ENCODE assay signal across 8 cellular contexts in the genomic region with DNA sequence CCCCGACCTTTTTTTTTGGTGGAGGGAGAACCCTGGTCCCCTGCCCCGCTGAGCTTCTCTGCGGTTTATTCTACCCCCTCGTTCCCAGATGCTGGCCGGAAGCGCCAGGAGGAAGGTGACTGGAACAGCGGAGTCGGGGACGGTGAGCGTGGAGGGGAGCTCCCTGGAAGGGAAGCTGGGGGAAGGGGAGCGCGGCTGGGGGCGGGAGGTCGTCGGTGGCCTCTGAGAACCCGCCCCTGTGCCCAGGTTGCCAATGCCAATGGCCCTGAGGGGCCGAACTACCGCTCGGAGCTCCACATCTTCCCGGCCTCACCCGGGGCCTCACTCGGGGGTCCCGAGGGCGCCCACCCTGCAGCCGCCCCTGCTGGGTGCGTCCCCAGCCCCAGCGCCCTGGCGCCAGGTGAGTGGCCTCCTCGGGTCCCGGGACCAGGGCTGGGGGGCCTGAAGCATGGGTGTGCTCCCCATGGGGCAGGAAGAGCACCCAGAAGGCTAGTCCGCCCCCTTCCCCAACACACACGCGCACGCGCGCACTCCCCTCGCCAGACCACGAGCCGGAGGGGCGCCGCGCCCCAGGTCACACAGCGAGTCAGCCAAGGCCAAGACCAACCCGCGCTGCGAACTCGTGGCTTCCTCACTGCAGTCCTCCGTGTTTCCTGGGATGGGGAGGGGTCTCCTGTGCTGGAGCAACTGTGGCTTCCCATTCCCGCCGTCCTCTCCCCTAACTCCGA. TPM values are rescaled to one million over a fixed set of nuclear protein-coding genes. Genes with fewer than 3 reads are reported as not detected.
DNase-seq lines count a peak whose midpoint lies in the region; ATAC-seq, FAIRE-seq and TF ChIP-seq lines count a peak whose summit lies in the region.

No MANE protein-coding gene starts in this region.

- peak overlapping the region; percentile 77 for H3K4me2 ChIP-seq in GM12878 (ENCODE audit: control insufficient read depth, insufficient read depth)

- H3K27me3 ChIP-seq in GM12878 (replicated peaks in 1 of 2; ENCODE audit: control insufficient read depth in 2 of 2, insufficient read depth in 2 of 2, low read length in 1 of 2) (peaks cover 2 to 19% of the 10 kb centered on the region in 2 experiments; a peak in 2 of 4 replicates), thyroid gland (peaks cover 11% of the 10 kb centered on the region)

- ATAC-seq in GM12878 (peak; percentile 47), HG03457 (IDR thresholded peaks at IDR 0.05; ENCODE audit: unreplicated experiment) (no peak), HG03097 (IDR thresholded peaks at IDR 0.05; ENCODE audit: low FRiP score, unreplicated experiment) (no peak)

- TF ChIP-seq CTCF in GM12878 (IDR thresholded peaks at IDR 0.05 in 2 of 3, conservative IDR thresholded peaks at IDR 0.05 in 1 of 3; ENCODE audit: control insufficient read depth in 2 of 3, extremely low read depth in 1 of 3, insufficient read depth in 1 of 3, low read depth in 3 of 3, low read length in 3 of 3) (no peak), lower leg skin (IDR thresholded peaks at IDR 0.05) (no peak), thyroid gland (IDR thresholded peaks at IDR 0.05) (no peak)

- H3K4me3 ChIP-seq in GM12878: peak overlapping the region; percentile 50; the same call in 1 of the 2 replicates
- H3K4me3 ChIP-seq in lower leg skin (ENCODE audit: low read depth, poor library complexity, severe bottlenecking): peak overlapping the region; percentile 30
- peak overlapping the region in 2 of 3 donors; percentile 15 to 28 for H3K4me3 ChIP-seq in thyroid gland (replicated peaks in 1 of 3)

- POLR2A ChIA-PET in GM12878 (lab: Charles Lee): no interaction called here

- no peak for FAIRE-seq in GM12878 (lab: Jason Lieb, UNC)

- TF ChIP-seq POLR2A in GM12878 (IDR thresholded peaks at IDR 0.05; ENCODE audit: low read depth, low read length) (no peak), lower leg skin (IDR thresholded peaks at IDR 0.05) (no peak), thyroid gland (IDR thresholded peaks at IDR 0.05) (no peak)

- TF ChIP-seq EP300 in GM12878 (IDR thresholded peaks at IDR 0.05; ENCODE audit: borderline replicate concordance in 1 of 2, control insufficient read depth in 1 of 2, low read depth in 2 of 2, low read length in 2 of 2): no peak

- H4K20me1 ChIP-seq in GM12878 (ENCODE audit: control insufficient read depth, insufficient read depth): no peaks in the 10 kb centered on the region

- RAD21 ChIA-PET in GM12878 (lab: Charles Lee; ENCODE audit: unreplicated experiment): no interaction called here

- no peak for TF ChIP-seq RAD21 in GM12878 (IDR thresholded peaks at IDR 0.05; ENCODE audit: insufficient read depth, low read depth, low read length)

- BruUV-seq in GM12878 (replicated peaks; lab: Mats Ljungman, UMichigan): no TSS peak

- H3K36me3 ChIP-seq in GM12878 (ENCODE audit: control insufficient read depth in 2 of 2, insufficient read depth in 2 of 2, low read length in 1 of 2) (no peaks in the 10 kb centered on the region), thyroid gland (no peaks in the 10 kb centered on the region)

- H3K27ac ChIP-seq in GM12878 (ENCODE audit: control insufficient read depth, insufficient read depth) (no peak overlapping the region), thyroid gland (peak overlapping the region in 2 of 3 donors; percentile 19 to 43)

- 5% methylated on average over 32 of the region's 51 CpGs for WGBS in GM12878 (ENCODE audit: insufficient coverage, insufficient replicate concordance, low lambda C conversion rate, missing lambda C conversion rate)
- WGBS in lower leg skin, 2 donors: 5 to 9% methylated on average over 28 to 36 of the region's 51 CpGs
- 2 to 6% methylated on average over 16 to 36 of the region's 51 CpGs for WGBS in thyroid gland, 2 donors

- no peaks in the 10 kb centered on the region for H3K4me1 ChIP-seq in GM12878 (ENCODE audit: control insufficient read depth, insufficient read depth, low read length)
- H3K4me1 ChIP-seq in thyroid gland: peaks cover 11 to 19% of the 10 kb centered on the region in 2 donors

- DNase-seq in activated gamma-delta T cell treated with Interleukin-2 at 50 U/mL for 16 hours: peak; percentile 12
- DNase-seq in activated gamma-delta T cell (lab: John Stamatoyannopoulos, UW): no peak
- DNase-seq in GM12878 (ENCODE audit: low read depth, low spot score): no peak
- peak in 1 of 2 donors; percentile 86 for DNase-seq in lower leg skin (ENCODE audit: low spot score in 2 of 2)
- no peak for DNase-seq in thyroid gland
- no peak for DNase-seq in inferior parietal cortex (ENCODE audit: extremely low spot score)

- SMC1A ChIA-PET in GM12878 (lab: Charles Lee; ENCODE audit: uncharacterized antibody, unreplicated experiment): no interaction called here

- H2AFZ ChIP-seq in GM12878 (ENCODE audit: control insufficient read depth, low read depth, low read length): peak overlapping the region; percentile 71

- no peaks in the 10 kb centered on the region for H3K9me3 ChIP-seq in GM12878 (replicated peaks; ENCODE audit: control insufficient read depth, insufficient read depth, low read length)
- no peaks in the 10 kb centered on the region for H3K9me3 ChIP-seq in thyroid gland

- CTCF ChIA-PET in GM12878 (lab: Yijun Ruan, JAX): no interaction called here

- in situ Hi-C loops in GM12878 (cut with MboI): no loop called here

- H3K79me2 ChIP-seq in GM12878 (ENCODE audit: control insufficient read depth, insufficient read depth, low read length): no peaks in the 10 kb centered on the region

- H3K9ac ChIP-seq in GM12878 (ENCODE audit: control insufficient read depth, insufficient read depth, low read length): no peak overlapping the region; the same call in 1 of the 2 replicates

- intact Hi-C loops in GM12878 (cut with micrococcal nuclease; ENCODE audit: unreplicated experiment): no loop called here
- intact Hi-C loops in lower leg skin (cut with DNase I; ENCODE audit: low total_unique reads): no loop called here
- intact Hi-C loops in thyroid gland (cut with DNase I): no loop called here

RNA-seq across cellular contexts. Expression of a gene that starts 10.6 kb away (rescaled TPM):
- not detected in 2 replicates for total RNA-seq in GM12878 (2013; cell fraction: nucleolus; rRNA removed)
- total RNA-seq in GM12878 (2014; rRNA removed): 1.1 TPM in 1 of 2 replicates, not detected in the other
- total RNA-seq in GM12878 (2014; rRNA removed; fragmentation: Illumina TruSeq; extraction: Trizol): 0.04 TPM in 1 of 2 replicates, not detected in the other
- total RNA-seq in GM12878 (2021): 0.18 TPM in 1 of 2 replicates, not detected in the other
- not detected for polyA plus RNA-seq in GM12878 (2011; ENCODE audit: low read depth)
- polyA plus RNA-seq in GM12878 (2011; rRNA removed): not detected in 2 replicates
- not detected in 2 replicates for polyA plus RNA-seq in GM12878 (2011; cell fraction: cytosol; rRNA removed)
- 0.03 TPM in 1 of 2 replicates, not detected in the other for polyA plus RNA-seq in GM12878 (2011; cell fraction: nucleus; rRNA removed)
- polyA plus RNA-seq in GM12878 (2012): 0.11 and 0.18 TPM in 2 replicates
- 0.09 and 0.10 TPM in 2 replicates for polyA plus RNA-seq in GM12878 (2014; fragmentation: Illumina TruSeq; extraction: Trizol)
- not detected for polyA plus RNA-seq in GM12878 (2014; fragmentation: Nextera tagmentation; extraction: Ambion mirVana)
- polyA plus RNA-seq in GM12878 (2014; rRNA removed): 0.08 and 0.62 TPM in 2 replicates
- under 1 TPM in 1 of 2 experiments, not detected in 1; 0.11 TPM for polyA plus RNA-seq in GM12878 (2016; fragmentation: Nextera tagmentation; extraction: Ambion mirVana)
- polyA minus RNA-seq in GM12878 (2011; rRNA and poly(A)+ RNA removed): not detected in 2 replicates
- polyA minus RNA-seq in GM12878 (2011; cell fraction: cytosol; rRNA and poly(A)+ RNA removed): not detected in 2 replicates
- polyA minus RNA-seq in GM12878 (2011; cell fraction: nucleus; rRNA and poly(A)+ RNA removed): not detected in 2 replicates
- total RNA-seq in lower leg skin: under 1 TPM in 1 of 4 donors, not detected in 3; 0.10 TPM
- total RNA-seq in thyroid gland: under 1 TPM in 3 of 4 donors, not detected in 1; 0.11 to 0.29 (median 0.13) TPM

RNA-seq across cellular contexts. Expression of a gene that starts 29.2 kb away (rescaled TPM):
- total RNA-seq in GM12878 (2013; cell fraction: nucleolus; rRNA removed): 66.8 and 67.0 TPM in 2 replicates
- 34.1 and 36.6 TPM in 2 replicates for total RNA-seq in GM12878 (2014; rRNA removed)
- total RNA-seq in GM12878 (2014; rRNA removed; fragmentation: Illumina TruSeq; extraction: Trizol): 34.1 and 34.6 TPM in 2 replicates
- 43.8 and 45.7 TPM in 2 replicates for total RNA-seq in GM12878 (2021)
- 38.4 TPM for polyA plus RNA-seq in GM12878 (2011; ENCODE audit: low read depth)
- 58.1 and 65.6 TPM in 2 replicates for polyA plus RNA-seq in GM12878 (2011; rRNA removed)
- 39.2 and 44.6 TPM in 2 replicates for polyA plus RNA-seq in GM12878 (2011; cell fraction: cytosol; rRNA removed)
- polyA plus RNA-seq in GM12878 (2011; cell fraction: nucleus; rRNA removed): 74.1 and 79.5 TPM in 2 replicates
- polyA plus RNA-seq in GM12878 (2012): 41.8 and 42.5 TPM in 2 replicates
- polyA plus RNA-seq in GM12878 (2014; fragmentation: Illumina TruSeq; extraction: Trizol): 66.4 and 78.0 TPM in 2 replicates
- 10 to 100 TPM; 26.3 to 40.3 TPM for polyA plus RNA-seq in GM12878 (2014; fragmentation: Nextera tagmentation; extraction: Ambion mirVana)
- 37.5 and 38.4 TPM in 2 replicates for polyA plus RNA-seq in GM12878 (2014; rRNA removed)
- polyA plus RNA-seq in GM12878 (2016; fragmentation: Nextera tagmentation; extraction: Ambion mirVana): 10 to 100 TPM; 54.6 to 57.8 TPM
- polyA minus RNA-seq in GM12878 (2011; rRNA and poly(A)+ RNA removed): 28.1 and 49.2 TPM in 2 replicates
- polyA minus RNA-seq in GM12878 (2011; cell fraction: cytosol; rRNA and poly(A)+ RNA removed): 16.0 and 20.4 TPM in 2 replicates
- 34.7 and 45.0 TPM in 2 replicates for polyA minus RNA-seq in GM12878 (2011; cell fraction: nucleus; rRNA and poly(A)+ RNA removed)
- total RNA-seq in lower leg skin: 10 to 100 TPM; 27.6 to 38.6 (median 35.9) TPM
- 10 to 100 TPM; 39.1 to 47.2 (median 42.9) TPM for total RNA-seq in thyroid gland

RNA-seq across cellular contexts. Expression of a gene that starts 31.2 kb away (rescaled TPM):
- total RNA-seq in GM12878 (2013; cell fraction: nucleolus; rRNA removed): 27.3 and 29.8 TPM in 2 replicates
- total RNA-seq in GM12878 (2014; rRNA removed): 3.3 and 3.4 TPM in 2 replicates
- 4.4 and 4.5 TPM in 2 replicates for total RNA-seq in GM12878 (2014; rRNA removed; fragmentation: Illumina TruSeq; extraction: Trizol)
- 21.0 and 21.8 TPM in 2 replicates for total RNA-seq in GM12878 (2021)
- 10.8 TPM for polyA plus RNA-seq in GM12878 (2011; ENCODE audit: low read depth)
- polyA plus RNA-seq in GM12878 (2011; rRNA removed): 11.0 and 18.3 TPM in 2 replicates
- polyA plus RNA-seq in GM12878 (2011; cell fraction: cytosol; rRNA removed): 24.0 and 25.6 TPM in 2 replicates
- 20.3 and 21.1 TPM in 2 replicates for polyA plus RNA-seq in GM12878 (2011; cell fraction: nucleus; rRNA removed)
- 19.5 and 20.5 TPM in 2 replicates for polyA plus RNA-seq in GM12878 (2012)
- 8.7 and 9.4 TPM in 2 replicates for polyA plus RNA-seq in GM12878 (2014; fragmentation: Illumina TruSeq; extraction: Trizol)
- 1 to 10 TPM; 1.9 to 2.3 TPM for polyA plus RNA-seq in GM12878 (2014; fragmentation: Nextera tagmentation; extraction: Ambion mirVana)
- 10.1 and 10.7 TPM in 2 replicates for polyA plus RNA-seq in GM12878 (2014; rRNA removed)
- 1 to 10 TPM in 1 of 2 experiments, under 1 TPM in 1; 0.77 to 2.0 TPM for polyA plus RNA-seq in GM12878 (2016; fragmentation: Nextera tagmentation; extraction: Ambion mirVana)
- polyA minus RNA-seq in GM12878 (2011; rRNA and poly(A)+ RNA removed): 18.7 and 24.1 TPM in 2 replicates
- polyA minus RNA-seq in GM12878 (2011; cell fraction: cytosol; rRNA and poly(A)+ RNA removed): 10.3 and 10.8 TPM in 2 replicates
- 7.5 and 11.7 TPM in 2 replicates for polyA minus RNA-seq in GM12878 (2011; cell fraction: nucleus; rRNA and poly(A)+ RNA removed)
- total RNA-seq in lower leg skin: 1 to 10 TPM; 3.8 to 8.5 (median 4.2) TPM
- 10 to 100 TPM in 3 of 4 donors, 1 to 10 TPM in 1; 8.8 to 19.3 (median 14.1) TPM for total RNA-seq in thyroid gland
